Comparison of ENCODE assay signal across 15 cellular contexts in genomic region chr15:72787521-72787920, GRCh38. TPM values are rescaled to one million over a fixed set of nuclear protein-coding genes. Genes with fewer than 3 reads are reported as not detected.
DNase-seq lines count a peak whose midpoint lies in the region; ATAC-seq and TF ChIP-seq lines count a peak whose summit lies in the region.
"Had no signal": no experiment of that assay in that cellular context is flagged by ENCODE, and none has a peak within 500 bp of the region (broad histone marks: within the 10 kb centered on the region; RNA-seq: fewer than 3 reads in every experiment).

No MANE protein-coding gene starts in this region.

- no peak overlapping the region for H3K27ac ChIP-seq in CD8-positive, alpha-beta memory T cell (ENCODE audit: low read depth, low read length)
- no peak overlapping the region for H3K27ac ChIP-seq in thyroid gland
- H3K27ac ChIP-seq in Karpas-422 (ENCODE audit: low read length), result no peak overlapping the region
- H3K27ac ChIP-seq: PC-9 had no signal

- peak overlapping the region in 6 of 8 donors; percentile 20 to 99 (median 62) for H3K27ac Mint-ChIP-seq in CD8-positive, alpha-beta memory T cell
- H3K27ac Mint-ChIP-seq in T-cell (peak overlapping the region; percentile 82 to 95), nephron (peak overlapping the region in 2 of 3 experiments; percentile 18 to 40)

- DNase-seq in CD8-positive, alpha-beta memory T cell, result no peak
- DNase-seq in T-cell, result no peak
- peak; percentile 51 for DNase-seq in choroid plexus epithelial cell (ENCODE audit: low read depth)
- DNase-seq in activated CD4-positive, alpha-beta T cell treated with anti-CD3 and anti-CD28 coated beads for 4 hours, result no peak
- no peak for DNase-seq in thyroid gland
- no peak for DNase-seq in Karpas-422
- no peak for DNase-seq in COLO668 (lab: John Stamatoyannopoulos, UW; ENCODE audit: unreplicated experiment)
- DNase-seq: H7, MG63, NCI-H1092 treated with DMSO at 0.1 percent for 48 hours, NCI-H2081 treated with DMSO at 0.1 percent for 48 hours, NCI-H510A, NCI-H774, PC-9 had no signal

- 87 to 93% methylated on average over 1 of the region's 1 CpG for WGBS in thyroid gland, 2 donors

- H3K9me2 ChIP-seq in Karpas-422 (replicated peaks; ENCODE audit: insufficient read depth, low read length), result no peaks in the 10 kb centered on the region

- H3K9me3 ChIP-seq in CD8-positive, alpha-beta memory T cell (ENCODE audit: low read length), result no peaks in the 10 kb centered on the region
- no peaks in the 10 kb centered on the region for H3K9me3 ChIP-seq in thyroid gland
- no peaks in the 10 kb centered on the region for H3K9me3 ChIP-seq in Karpas-422 (ENCODE audit: low read length)
- H3K9me3 ChIP-seq: MG63 had no signal

- intact Hi-C loops in thyroid gland (cut with DNase I), result no loop called here

- no peak overlapping the region for H3K4me2 ChIP-seq in Karpas-422 (ENCODE audit: low read depth, low read length, poor library complexity, severe bottlenecking)
- H3K4me2 ChIP-seq: PC-9 had no signal

- no peak for TF ChIP-seq CTCF in choroid plexus epithelial cell (conservative IDR thresholded peaks at IDR 0.05; ENCODE audit: low read depth, low read length)
- TF ChIP-seq CTCF in nephron (IDR thresholded peaks at IDR 0.05; ENCODE audit: unreplicated experiment in 3 of 3), result no peak
- TF ChIP-seq CTCF in thyroid gland (IDR thresholded peaks at IDR 0.05), result no peak

- H4K20me1 ChIP-seq in Karpas-422 (ENCODE audit: insufficient read depth, low read depth, low read length), result no peaks in the 10 kb centered on the region

- ATAC-seq in T-cell (replicated peaks in 1 of 4), result no peak

- CTCF ChIA-PET in CD8-positive, alpha-beta memory T cell (lab: Charles Lee), result no interaction called here
- CTCF ChIA-PET in T-cell (lab: Charles Lee), result no interaction called here

- no peaks in the 10 kb centered on the region for H3K9me3 Mint-ChIP-seq in CD8-positive, alpha-beta memory T cell
- H3K9me3 Mint-ChIP-seq in T-cell (no peaks in the 10 kb centered on the region), nephron (no peaks in the 10 kb centered on the region)

- H3K9ac ChIP-seq in Karpas-422 (ENCODE audit: low read length), result no peak overlapping the region

- peaks cover 10% of the 10 kb centered on the region for H3K79me2 ChIP-seq in Karpas-422 (ENCODE audit: low read length)

- H3K4me1 Mint-ChIP-seq in CD8-positive, alpha-beta memory T cell, result peaks cover 31 to 44% (median 40%) of the 10 kb centered on the region in 3 donors
- peaks cover 19 to 49% (median 24%) of the 10 kb centered on the region in 3 donors for H3K4me1 Mint-ChIP-seq in T-cell
- peaks cover 20% of the 10 kb centered on the region for H3K4me1 Mint-ChIP-seq in nephron

- no peaks in the 10 kb centered on the region for H3K36me3 ChIP-seq in CD8-positive, alpha-beta memory T cell (ENCODE audit: insufficient read depth, low read length)
- H3K36me3 ChIP-seq in thyroid gland, result no peaks in the 10 kb centered on the region
- H3K36me3 ChIP-seq in Karpas-422 (ENCODE audit: insufficient read depth, low read length), result no peaks in the 10 kb centered on the region

- peaks cover 24% of the 10 kb centered on the region for H3K4me1 ChIP-seq in CD8-positive, alpha-beta memory T cell (ENCODE audit: insufficient read depth, low read length)
- H3K4me1 ChIP-seq in thyroid gland, result peaks cover 0 to 4% of the 10 kb centered on the region in 2 donors
- peaks cover 14% of the 10 kb centered on the region for H3K4me1 ChIP-seq in Karpas-422 (ENCODE audit: low read length)

- no peaks in the 10 kb centered on the region for H3K27me3 ChIP-seq in CD8-positive, alpha-beta memory T cell (ENCODE audit: insufficient read depth, low read length, poor library complexity, severe bottlenecking)
- no peaks in the 10 kb centered on the region for H3K27me3 ChIP-seq in thyroid gland
- no peaks in the 10 kb centered on the region for H3K27me3 ChIP-seq in Karpas-422 (ENCODE audit: low read length)
- H3K27me3 ChIP-seq: MG63 had no signal

- peaks cover 0 to 9% (median 0%) of the 10 kb centered on the region in 3 donors for H3K36me3 Mint-ChIP-seq in CD8-positive, alpha-beta memory T cell
- H3K36me3 Mint-ChIP-seq in T-cell (no peaks in the 10 kb centered on the region), nephron (ENCODE audit: low read depth) (no peaks in the 10 kb centered on the region)

- POLR2A ChIA-PET in CD8-positive, alpha-beta memory T cell (lab: Charles Lee), result no interaction called here
- POLR2A ChIA-PET in T-cell (lab: Charles Lee), result no interaction called here

- H3K4me3 Mint-ChIP-seq in CD8-positive, alpha-beta memory T cell, result no peak overlapping the region
- H3K4me3 Mint-ChIP-seq in T-cell, result no peak overlapping the region
- H3K4me3 Mint-ChIP-seq in nephron, result peak overlapping the region in 1 of 3 experiments; percentile 38

- peaks cover 2 to 3% of the 10 kb centered on the region in 2 donors for H3K27me3 Mint-ChIP-seq in CD8-positive, alpha-beta memory T cell
- H3K27me3 Mint-ChIP-seq in T-cell (peaks cover 0 to 2% of the 10 kb centered on the region in 2 donors), nephron (ENCODE audit: low read depth) (peaks cover 3% of the 10 kb centered on the region)

- H2AFZ ChIP-seq in Karpas-422 (ENCODE audit: low read length), result no peak overlapping the region
- H2AFZ ChIP-seq: PC-9 had no signal

- no peak for TF ChIP-seq POLR2A in thyroid gland (IDR thresholded peaks at IDR 0.05)

- no peak overlapping the region for H3K4me3 ChIP-seq in CD8-positive, alpha-beta memory T cell (ENCODE audit: low read length)
- no peak overlapping the region for H3K4me3 ChIP-seq in choroid plexus epithelial cell (ENCODE audit: low read depth, low read length)
- no peak overlapping the region for H3K4me3 ChIP-seq in thyroid gland (replicated peaks in 1 of 3)
- no peak overlapping the region for H3K4me3 ChIP-seq in Karpas-422 (ENCODE audit: low read length)
- H3K4me3 ChIP-seq: MG63, PC-9 had no signal

RNA-seq across cellular contexts. Expression of gene ADPGK, which starts 4.0 kb away (rescaled TPM):
- 10 to 100 TPM; 57.8 to 76.1 TPM for total RNA-seq in CD8-positive, alpha-beta memory T cell
- polyA plus RNA-seq in CD8-positive, alpha-beta memory T cell, result 67.5 TPM
- total RNA-seq in T-cell (100 to 1,000 TPM in 3 of 5 donors, 10 to 100 TPM in 2; 97.0 to 106 (median 102) TPM), thyroid gland (10 to 100 TPM; 53.0 to 74.6 (median 61.7) TPM)
- 75.7 and 94.3 TPM in 2 replicates for total RNA-seq in Karpas-422 (2014; rRNA removed; shearing (Covaris generic); ENCODE audit: low replicate concordance)

Comparison
In these comparisons a context has a peak if more than half of its experiments do, and no peak if none do; other contexts are left out.
1. H3K27ac Mint-ChIP-seq: peak in every context shown above with its lines; median percentile 88 in T-cell; 62 in CD8-positive, alpha-beta memory T cell; 29 in nephron.